Comparison of ENCODE assay signal across 8 cellular contexts in the genomic region with DNA sequence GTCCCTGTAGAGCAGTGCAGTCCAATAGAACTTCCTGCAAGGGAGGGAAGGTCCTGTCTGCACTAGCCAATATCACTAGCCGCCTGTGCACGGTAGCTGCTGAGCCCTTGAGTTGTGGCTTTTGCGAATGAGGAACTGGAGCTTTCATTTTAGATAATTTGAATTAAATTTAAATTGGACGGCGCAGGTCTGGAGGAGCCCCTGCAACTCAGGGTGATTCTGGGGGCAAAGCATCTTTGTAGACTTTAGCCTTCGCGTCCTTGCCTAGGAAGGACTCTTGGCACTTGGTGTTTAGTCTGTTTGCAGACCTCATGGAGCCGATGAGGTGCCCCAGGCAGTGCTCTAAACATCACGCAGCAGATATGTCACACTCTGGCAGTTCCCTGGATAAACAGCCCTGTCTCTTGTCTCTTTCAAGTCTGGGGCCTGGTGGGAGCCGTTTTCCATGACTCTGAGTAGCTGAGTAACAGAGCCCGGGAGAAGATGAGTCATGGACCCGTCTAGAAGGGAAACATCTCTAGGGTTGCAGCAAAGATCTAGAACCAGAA.
A peak's percentile ranks its signal among the peaks of the same experiment; 100 is the strongest.
DNase-seq lines count a peak whose midpoint lies in the region; ATAC-seq and TF ChIP-seq lines count a peak whose summit lies in the region.

No MANE protein-coding gene starts in this region.

- ATAC-seq in GM19397 (IDR thresholded peaks at IDR 0.05; ENCODE audit: unreplicated experiment) (peak; percentile 75), HG03442 (IDR thresholded peaks at IDR 0.05; ENCODE audit: unreplicated experiment) (peak; percentile 65)

- H3K4me3 Mint-ChIP-seq in activated naive CD4-positive, alpha-beta T cell treated with anti-CD3 and anti-CD28 coated beads, Interleukin-2, amount 10 ng/mL, durations not matched to agents 7 days and 5 days = no peak overlapping the region

- H3K27me3 ChIP-seq in DOHH2 (ENCODE audit: control insufficient read depth, low read length) (no peaks in the 10 kb centered on the region), hepatocyte (no peaks in the 10 kb centered on the region)

- 38% methylated on average over 12 of the region's 12 CpGs for WGBS in hepatocyte (ENCODE audit: low lambda C conversion rate, missing lambda C conversion rate)

- H3K79me2 ChIP-seq in DOHH2 (ENCODE audit: control insufficient read depth, low read length) (peaks cover 2% of the 10 kb centered on the region; the same call in 1 of the 2 replicates), hepatocyte (no peaks in the 10 kb centered on the region)

- peaks cover 25% of the 10 kb centered on the region for H3F3A ChIP-seq in DOHH2 (ENCODE audit: control insufficient read depth, insufficient read depth)

- H3K36me3 Mint-ChIP-seq in activated naive CD4-positive, alpha-beta T cell treated with anti-CD3 and anti-CD28 coated beads, Interleukin-2, amount 10 ng/mL, durations not matched to agents 7 days and 5 days = peaks cover 12% of the 10 kb centered on the region

- H3K4me3 ChIP-seq in DOHH2 (ENCODE audit: low read length) = peak overlapping the region; percentile 69
- H3K4me3 ChIP-seq in hepatocyte = no peak overlapping the region

- H3K9me3 Mint-ChIP-seq in activated naive CD4-positive, alpha-beta T cell treated with anti-CD3 and anti-CD28 coated beads, Interleukin-2, amount 10 ng/mL, durations not matched to agents 7 days and 5 days = no peaks in the 10 kb centered on the region

- H3K9me3 ChIP-seq in DOHH2 (ENCODE audit: control insufficient read depth, insufficient read depth, low read length) (no peaks in the 10 kb centered on the region), hepatocyte (ENCODE audit: low read depth) (no peaks in the 10 kb centered on the region)

- H3K4me1 ChIP-seq in DOHH2 (ENCODE audit: control insufficient read depth, low read length) = peaks cover 80% of the 10 kb centered on the region
- peaks cover 9% of the 10 kb centered on the region for H3K4me1 ChIP-seq in hepatocyte (ENCODE audit: insufficient read depth)

- DNase-seq in UCSD-AML1 (lab: John Stamatoyannopoulos, UW; ENCODE audit: unreplicated experiment) (peak; percentile 26), hepatocyte (ENCODE audit: low spot score) (peak; percentile 74), SKM-1 (lab: John Stamatoyannopoulos, UW; ENCODE audit: unreplicated experiment) (no peak), NCI-H524 (lab: John Stamatoyannopoulos, UW) (no peak)
- DNase-seq in activated naive CD4-positive, alpha-beta T cell treated with anti-CD3 and anti-CD28 coated beads, Interleukin-2, amount 10 ng/mL, durations not matched to agents 7 days and 5 days = no peak

- H3K36me3 ChIP-seq in DOHH2 (ENCODE audit: control insufficient read depth, low read length) = peaks cover 53% of the 10 kb centered on the region
- H3K36me3 ChIP-seq in hepatocyte (replicated peaks; ENCODE audit: insufficient read depth, low read depth) = no peaks in the 10 kb centered on the region

- peak overlapping the region; percentile 93 for H3K27ac ChIP-seq in DOHH2 (ENCODE audit: low read depth, low read length)
- H3K27ac ChIP-seq in hepatocyte = peak overlapping the region; percentile 64

- H3K9me2 ChIP-seq in DOHH2 (replicated peaks; ENCODE audit: control insufficient read depth, low read length) (no peaks in the 10 kb centered on the region), hepatocyte (replicated peaks; ENCODE audit: insufficient read depth) (no peaks in the 10 kb centered on the region)

- TF ChIP-seq CTCF in DOHH2 (IDR thresholded peaks at IDR 0.05; ENCODE audit: low read depth, low read length, poor library complexity, severe bottlenecking) (no peak), hepatocyte (IDR thresholded peaks at IDR 0.05; ENCODE audit: poor library complexity) (no peak)

- no peak overlapping the region for H3K27ac Mint-ChIP-seq in activated naive CD4-positive, alpha-beta T cell treated with anti-CD3 and anti-CD28 coated beads, Interleukin-2, amount 10 ng/mL, durations not matched to agents 7 days and 5 days

- no peaks in the 10 kb centered on the region for H4K20me1 ChIP-seq in DOHH2 (ENCODE audit: control insufficient read depth, insufficient read depth, low read depth, low read length)
- no peaks in the 10 kb centered on the region for H4K20me1 ChIP-seq in hepatocyte (ENCODE audit: insufficient read depth, poor library complexity, severe bottlenecking)

- CTCF ChIA-PET in activated naive CD4-positive, alpha-beta T cell treated with anti-CD3 and anti-CD28 coated beads, Interleukin-2, amount 10 ng/mL, durations not matched to agents 7 days and 5 days (lab: Charles Lee) = interaction anchor here (0.6 to 2.4 kb wide), 4 partner anchors 18 to 210 kb away, joined by 3 to 9 read pairs (median 4); no protein-coding TSS in a partner anchor

- H3K4me1 Mint-ChIP-seq in activated naive CD4-positive, alpha-beta T cell treated with anti-CD3 and anti-CD28 coated beads, Interleukin-2, amount 10 ng/mL, durations not matched to agents 7 days and 5 days = no peaks in the 10 kb centered on the region

- H3K27me3 Mint-ChIP-seq in activated naive CD4-positive, alpha-beta T cell treated with anti-CD3 and anti-CD28 coated beads, Interleukin-2, amount 10 ng/mL, durations not matched to agents 7 days and 5 days = no peaks in the 10 kb centered on the region

- H2AFZ ChIP-seq in hepatocyte = no peak overlapping the region

- H3K4me2 ChIP-seq in DOHH2 (ENCODE audit: low read length) (peak overlapping the region; percentile 87), hepatocyte (no peak overlapping the region)

Comparison
In these comparisons a context has a peak if more than half of its experiments do, and no peak if none do; other contexts are left out.
1. DNase-seq: peak in UCSD-AML1 (single experiment) and hepatocyte (single experiment); none in SKM-1 (single experiment), NCI-H524 (0 of 2) and activated naive CD4-positive, alpha-beta T cell treated with anti-CD3 and anti-CD28 coated beads, Interleukin-2, amount 10 ng/mL, durations not matched to agents 7 days and 5 days (single experiment).